Comparison of ENCODE assay signal across 9 cellular contexts in genomic region chr1:3907031-3907534, GRCh38. TPM values are rescaled to one million over a fixed set of nuclear protein-coding genes. Genes with fewer than 3 reads are reported as not detected.
DNase-seq lines count a peak whose midpoint lies in the region; ATAC-seq and TF ChIP-seq lines count a peak whose summit lies in the region.
"Had no signal": no experiment of that assay in that cellular context is flagged by ENCODE, and none has a peak within 500 bp of the region (broad histone marks: within the 10 kb centered on the region; RNA-seq: fewer than 3 reads in every experiment).

No MANE protein-coding gene starts in this region.

- H3K9ac ChIP-seq in Loucy (ENCODE audit: low read depth, low read length, poor library complexity, severe bottlenecking) = no peak overlapping the region

- POLR2A ChIA-PET in activated CD4-positive, alpha-beta T cell treated with anti-CD3 and anti-CD28 coated beads for 36 hours (lab: Charles Lee) = no interaction called here

- H3F3A ChIP-seq in Loucy (ENCODE audit: low read depth) = no peaks in the 10 kb centered on the region

- H3K9me2 ChIP-seq in Loucy (replicated peaks; ENCODE audit: low read depth, low read length) = no peaks in the 10 kb centered on the region

- H4K20me1 ChIP-seq in Loucy (ENCODE audit: insufficient read depth, low read length, poor library complexity, severe bottlenecking) = no peaks in the 10 kb centered on the region

- H3K4me3 ChIP-seq in Loucy (ENCODE audit: low read length, poor library complexity, severe bottlenecking) = no peak overlapping the region

- peak; percentile 72 for DNase-seq in activated CD4-positive, alpha-beta T cell treated with anti-CD3 and anti-CD28 coated beads for 36 hours
- DNase-seq in activated CD4-positive, alpha-beta T cell treated with anti-CD3 and anti-CD28 coated beads, Interleukin-2, amount 50 U/mL, for 1 hour = no peak
- DNase-seq in chondrocyte (ENCODE audit: low spot score) (peak; percentile 77), NCI-H2171 (lab: John Stamatoyannopoulos, UW) (no peak)
- peak; percentile 63 for DNase-seq in stimulated activated CD4-positive, alpha-beta T cell treated with anti-CD3 and anti-CD28 coated beads, Interleukin-15, amount 100 ng/mL, for 24 hours

- H3K4me2 ChIP-seq in Loucy (ENCODE audit: low read depth, low read length, poor library complexity, severe bottlenecking) = no peak overlapping the region

- ATAC-seq in activated CD4-positive, alpha-beta T cell treated with anti-CD3 and anti-CD28 coated beads for 36 hours = peak; percentile 14
- ATAC-seq in activated CD4-positive, CD25-positive, alpha-beta regulatory T cell treated with anti-CD3 and anti-CD28 coated beads, Interleukin-2, amount 50 U/mL, for 24 hours = no peak
- no peak for ATAC-seq in GM21786 (IDR thresholded peaks at IDR 0.05; ENCODE audit: unreplicated experiment)

- H3K4me3 Mint-ChIP-seq in activated CD4-positive, alpha-beta T cell treated with anti-CD3 and anti-CD28 coated beads for 36 hours = no peak overlapping the region
- H3K4me3 Mint-ChIP-seq in chondrocyte (ENCODE audit: unreplicated experiment) = no peak overlapping the region
- H3K4me3 Mint-ChIP-seq: activated naive CD8-positive, alpha-beta T cell had no signal

- H3K79me2 ChIP-seq in Loucy (ENCODE audit: insufficient read depth, low read length) = no peaks in the 10 kb centered on the region

- no peaks in the 10 kb centered on the region for H3K9me3 Mint-ChIP-seq in activated CD4-positive, alpha-beta T cell treated with anti-CD3 and anti-CD28 coated beads for 36 hours (ENCODE audit: low read depth)
- no peaks in the 10 kb centered on the region for H3K9me3 Mint-ChIP-seq in chondrocyte (ENCODE audit: low read depth)

- no peaks in the 10 kb centered on the region for H3K9me3 ChIP-seq in Loucy (ENCODE audit: insufficient read depth, low read depth, low read length)

- intact Hi-C loops in activated CD4-positive, alpha-beta T cell treated with anti-CD3 and anti-CD28 coated beads for 36 hours (cut with DNase I, micrococcal nuclease) = no loop called here

- peak; percentile 65 for TF ChIP-seq CTCF in Loucy (conservative IDR thresholded peaks at IDR 0.05; ENCODE audit: low read length)
- peak; percentile 11 for TF ChIP-seq CTCF in chondrocyte (IDR thresholded peaks at IDR 0.05)

- H3K36me3 ChIP-seq in Loucy (ENCODE audit: insufficient read depth, low read length) = no peaks in the 10 kb centered on the region

- H3K36me3 Mint-ChIP-seq in activated CD4-positive, alpha-beta T cell treated with anti-CD3 and anti-CD28 coated beads for 36 hours (ENCODE audit: low read depth) = no peaks in the 10 kb centered on the region
- no peaks in the 10 kb centered on the region for H3K36me3 Mint-ChIP-seq in chondrocyte (ENCODE audit: low read depth)
- H3K36me3 Mint-ChIP-seq: activated naive CD8-positive, alpha-beta T cell had no signal

- CTCF ChIA-PET in activated CD4-positive, alpha-beta T cell treated with anti-CD3 and anti-CD28 coated beads for 36 hours (lab: Charles Lee) = interaction anchor here (1.1 kb wide), 1 partner anchor 13 kb away, joined by 3 read pairs; no protein-coding TSS in a partner anchor

- no peak overlapping the region for H3K27ac Mint-ChIP-seq in activated CD4-positive, alpha-beta T cell treated with anti-CD3 and anti-CD28 coated beads for 36 hours
- H3K27ac Mint-ChIP-seq in chondrocyte (ENCODE audit: unreplicated experiment) = no peak overlapping the region
- H3K27ac Mint-ChIP-seq: activated naive CD8-positive, alpha-beta T cell had no signal

- no peak overlapping the region for H2AFZ ChIP-seq in Loucy (ENCODE audit: low read length)

- peaks cover 30% of the 10 kb centered on the region for H3K4me1 ChIP-seq in Loucy (ENCODE audit: insufficient read depth, low read length, poor library complexity, severe bottlenecking)

- peaks cover 22% of the 10 kb centered on the region for H3K4me1 Mint-ChIP-seq in activated CD4-positive, alpha-beta T cell treated with anti-CD3 and anti-CD28 coated beads for 36 hours
- H3K4me1 Mint-ChIP-seq in chondrocyte (ENCODE audit: low read depth) = peaks cover 9% of the 10 kb centered on the region

- no peaks in the 10 kb centered on the region for H3K27me3 ChIP-seq in Loucy (ENCODE audit: insufficient read depth, low read length, poor library complexity, severe bottlenecking)

- H3K27me3 Mint-ChIP-seq in activated CD4-positive, alpha-beta T cell treated with anti-CD3 and anti-CD28 coated beads for 36 hours = no peaks in the 10 kb centered on the region
- peaks cover 10% of the 10 kb centered on the region for H3K27me3 Mint-ChIP-seq in chondrocyte (ENCODE audit: low read depth)
- H3K27me3 Mint-ChIP-seq: activated naive CD8-positive, alpha-beta T cell had no signal

RNA-seq across cellular contexts. Expression of gene C1orf174, which starts 7.0 kb away (rescaled TPM):
- total RNA-seq in activated CD4-positive, alpha-beta T cell treated with anti-CD3 and anti-CD28 coated beads for 36 hours = 10 to 100 TPM; 39.8 to 49.4 TPM
- total RNA-seq in chondrocyte = 25.0 to 25.7 TPM (median 25.3 TPM) in 3 replicates

RNA-seq across cellular contexts. Expression of gene DFFB, which starts 49.8 kb away (rescaled TPM):
- 1 to 10 TPM; 7.2 to 8.4 TPM for total RNA-seq in activated CD4-positive, alpha-beta T cell treated with anti-CD3 and anti-CD28 coated beads for 36 hours
- 5.8 to 8.2 TPM (median 7.3 TPM) in 3 replicates for total RNA-seq in chondrocyte

RNA-seq across cellular contexts. Expression of gene CEP104, which starts 50.1 kb away (rescaled TPM):
- total RNA-seq in activated CD4-positive, alpha-beta T cell treated with anti-CD3 and anti-CD28 coated beads for 36 hours = 10 to 100 TPM; 33.6 to 35.5 TPM
- total RNA-seq in chondrocyte = 37.4 to 40.6 TPM (median 37.6 TPM) in 3 replicates

Comparison
In these comparisons a context has a peak if more than half of its experiments do, and no peak if none do; other contexts are left out.
1. DNase-seq: peak in activated CD4-positive, alpha-beta T cell treated with anti-CD3 and anti-CD28 coated beads for 36 hours (single experiment), chondrocyte (single experiment) and stimulated activated CD4-positive, alpha-beta T cell treated with anti-CD3 and anti-CD28 coated beads, Interleukin-15, amount 100 ng/mL, for 24 hours (single experiment); none in activated CD4-positive, alpha-beta T cell treated with anti-CD3 and anti-CD28 coated beads, Interleukin-2, amount 50 U/mL, for 1 hour (single experiment) and NCI-H2171 (single experiment).